ENCODE assay signal across 3 cellular contexts in genomic region chr20:37472435-37472834, GRCh38. TPM values are rescaled to one million over a fixed set of nuclear protein-coding genes. Genes with fewer than 3 reads are reported as not detected.
"Had no signal": no experiment of that assay in that cellular context is flagged by ENCODE, and none has a peak within 500 bp of the region (broad histone marks: within the 10 kb centered on the region; RNA-seq: fewer than 3 reads in every experiment).

No MANE protein-coding gene starts in this region.

RNA-seq across cellular contexts. Expression of gene NNAT, which starts 48.6 kb away (rescaled TPM):
- total RNA-seq: GM23248, H4, HFFc6 had no signal
